24 cellular contexts compared by ENCODE assay signal in the genomic region with DNA sequence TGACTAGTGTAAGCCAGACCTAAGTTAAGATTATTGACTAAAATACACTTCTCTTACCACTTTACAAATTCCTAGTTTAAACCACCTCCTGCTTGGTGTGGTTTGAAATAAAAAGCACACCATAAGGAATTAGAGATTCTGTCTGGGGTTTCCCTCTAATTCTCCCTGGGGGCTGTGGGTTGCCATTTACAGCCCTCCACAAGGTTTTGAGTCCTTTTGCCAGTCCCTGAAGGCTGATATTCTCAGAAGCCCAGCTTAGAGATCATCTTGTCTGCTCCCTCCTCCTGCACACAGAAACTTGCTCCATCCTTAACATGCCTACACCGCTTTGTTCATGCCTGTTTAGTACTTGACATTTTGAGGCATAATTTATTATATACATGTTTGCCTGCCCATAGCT.
"Had no signal": no experiment of that assay in that cellular context is flagged by ENCODE, and none has a peak within 500 bp of the region (broad histone marks: within the 10 kb centered on the region; RNA-seq: fewer than 3 reads in every experiment).

No MANE protein-coding gene starts in this region.

- ATAC-seq: activated CD4-positive, alpha-beta T cell treated with anti-CD3 and anti-CD28 coated beads for 36 hours; activated CD8-positive, alpha-beta T cell treated with anti-CD3 and anti-CD28 coated beads for 36 hours had no signal

- H3K27me3 ChIP-seq: Peyer's patch, SJCRH30 had no signal

- H3K4me3 ChIP-seq: Peyer's patch, SJCRH30 had no signal

- DNase-seq: activated CD4-positive, alpha-beta T cell treated with anti-CD3 and anti-CD28 coated beads for 36 hours; activated CD4-positive, CD25-positive, alpha-beta regulatory T cell; activated CD8-positive, alpha-beta memory T cell treated with anti-CD3 and anti-CD28 coated beads, Interleukin-2, amount 50 U/mL, for 4 hours; activated CD8-positive, alpha-beta T cell treated with anti-CD3 and anti-CD28 coated beads for 36 hours; activated effector memory CD4-positive, alpha-beta T cell treated with Interleukin-2 at 50 U/mL for 16 hours; activated naive CD4-positive, alpha-beta T cell; amygdala; Kasumi-1; NCI-H1048; NCI-H146; NCI-H187 treated with DMSO at 0.1 percent for 48 hours; NCI-H2081 treated with DMSO at 0.1 percent for 48 hours; NCI-H510A; NCI-H526 treated with DMSO at 0.1 percent for 48 hours; NCI-H82; NK-92 treated with Interleukin-12 subunit alpha and Interleukin-12 subunit beta, amount 100 ng/mL, for 24 hours; Peyer's patch; Right ventricle myocardium superior; SJCRH30; SK-N-SH; T-helper 1 cell had no signal

- H3K36me3 ChIP-seq: Peyer's patch, SJCRH30 had no signal

- H3K9me3 ChIP-seq: Peyer's patch, SJCRH30, SK-N-SH had no signal

- H3K4me2 ChIP-seq: SK-N-SH had no signal

- FAIRE-seq: astrocyte had no signal

- H3K27ac ChIP-seq: Peyer's patch, RWPE1, SJCRH30, VCaP had no signal

- H3K4me1 ChIP-seq: Peyer's patch, SJCRH30 had no signal
